ENCODE assay signal across 10 cellular contexts in genomic region chr1:99005142-99005491, GRCh38. TPM values are rescaled to one million over a fixed set of nuclear protein-coding genes. Genes with fewer than 3 reads are reported as not detected.
A peak's percentile ranks its signal among the peaks of the same experiment; 100 is the strongest.
DNase-seq lines count a peak whose midpoint lies in the region; ATAC-seq lines count a peak whose summit lies in the region.
"Had no signal": no experiment of that assay in that cellular context is flagged by ENCODE, and none has a peak within 500 bp of the region (broad histone marks: within the 10 kb centered on the region; RNA-seq: fewer than 3 reads in every experiment).

No MANE protein-coding gene starts in this region.

- H3K9me3 ChIP-seq in iPS-18a (ENCODE audit: control insufficient read depth, low read depth, low read length), result no peaks in the 10 kb centered on the region
- H3K9me3 ChIP-seq in stomach smooth muscle (ENCODE audit: control insufficient read depth in 2 of 2, low read length in 2 of 2), result no peaks in the 10 kb centered on the region

- CTCF ChIA-PET in activated CD4-positive, alpha-beta T cell treated with anti-CD3 and anti-CD28 coated beads for 36 hours (lab: Charles Lee), result interaction anchor here (1.1 kb wide), 1 partner anchor 11 kb away, joined by 4 read pairs; no protein-coding TSS in a partner anchor

- no peak for ATAC-seq in activated CD4-positive, alpha-beta T cell treated with anti-CD3 and anti-CD28 coated beads for 36 hours
- ATAC-seq in GM21360 (IDR thresholded peaks at IDR 0.05; ENCODE audit: unreplicated experiment), result no peak

- peaks cover 25% of the 10 kb centered on the region for H3K27me3 ChIP-seq in iPS-18a (ENCODE audit: control insufficient read depth, insufficient read depth, low read length)
- peaks cover 21 to 26% of the 10 kb centered on the region in 2 donors for H3K27me3 ChIP-seq in stomach smooth muscle (ENCODE audit: control insufficient read depth in 1 of 2, insufficient read depth in 2 of 2, low read length in 2 of 2)
- H3K27me3 ChIP-seq: BLaER1 treated with 17β-estradiol and CSF1 and Interleukin-3, amounts not matched to agents 10 nM and 100 nM had no signal

- intact Hi-C loops in activated CD4-positive, alpha-beta T cell treated with anti-CD3 and anti-CD28 coated beads for 36 hours (cut with DNase I, micrococcal nuclease), result no loop called here

- H3K4me1 ChIP-seq in iPS-18a (ENCODE audit: control insufficient read depth, low read depth, low read length), result peaks cover 7% of the 10 kb centered on the region
- H3K4me1 ChIP-seq in stomach smooth muscle (ENCODE audit: control insufficient read depth, insufficient read depth, low read length), result no peaks in the 10 kb centered on the region
- H3K4me1 ChIP-seq: BLaER1 treated with 17β-estradiol and CSF1 and Interleukin-3, amounts not matched to agents 10 nM and 100 nM had no signal

- H3K4me3 ChIP-seq in iPS-18a (ENCODE audit: low read length), result peak overlapping the region; percentile 74
- peak overlapping the region; percentile 37 to 50 for H3K4me3 ChIP-seq in stomach smooth muscle (ENCODE audit: low read length in 2 of 2)
- H3K4me3 ChIP-seq: BLaER1 treated with 17β-estradiol and CSF1 and Interleukin-3, amounts not matched to agents 10 nM and 100 nM had no signal

- no peak overlapping the region for H3K27ac Mint-ChIP-seq in activated CD4-positive, alpha-beta T cell treated with anti-CD3 and anti-CD28 coated beads for 36 hours
- H3K27ac Mint-ChIP-seq in activated naive CD8-positive, alpha-beta T cell treated with anti-CD3 and anti-CD28 coated beads for 36 hours, result no peak overlapping the region

- peaks cover 4% of the 10 kb centered on the region for H3K4me1 Mint-ChIP-seq in activated CD4-positive, alpha-beta T cell treated with anti-CD3 and anti-CD28 coated beads for 36 hours
- H3K4me1 Mint-ChIP-seq in activated naive CD8-positive, alpha-beta T cell treated with anti-CD3 and anti-CD28 coated beads for 36 hours, result peaks cover 5% of the 10 kb centered on the region

- H3K36me3 ChIP-seq in iPS-18a (ENCODE audit: control insufficient read depth, low read depth, low read length) (no peaks in the 10 kb centered on the region), stomach smooth muscle (ENCODE audit: control insufficient read depth in 2 of 2, insufficient read depth in 2 of 2, low read length in 2 of 2) (no peaks in the 10 kb centered on the region)
- H3K36me3 ChIP-seq: BLaER1 treated with 17β-estradiol and CSF1 and Interleukin-3, amounts not matched to agents 10 nM and 100 nM had no signal

- H3K4me3 Mint-ChIP-seq in activated CD4-positive, alpha-beta T cell treated with anti-CD3 and anti-CD28 coated beads for 36 hours, result peak overlapping the region; percentile 52
- H3K4me3 Mint-ChIP-seq in activated naive CD8-positive, alpha-beta T cell treated with anti-CD3 and anti-CD28 coated beads for 36 hours, result peak overlapping the region; percentile 47

- peaks cover 34% of the 10 kb centered on the region for H3K27me3 Mint-ChIP-seq in activated CD4-positive, alpha-beta T cell treated with anti-CD3 and anti-CD28 coated beads for 36 hours
- peaks cover 65% of the 10 kb centered on the region for H3K27me3 Mint-ChIP-seq in activated naive CD8-positive, alpha-beta T cell treated with anti-CD3 and anti-CD28 coated beads for 36 hours

- no peaks in the 10 kb centered on the region for H3K36me3 Mint-ChIP-seq in activated CD4-positive, alpha-beta T cell treated with anti-CD3 and anti-CD28 coated beads for 36 hours (ENCODE audit: low read depth)
- H3K36me3 Mint-ChIP-seq in activated naive CD8-positive, alpha-beta T cell treated with anti-CD3 and anti-CD28 coated beads for 36 hours, result no peaks in the 10 kb centered on the region

- DNase-seq in activated CD4-positive, alpha-beta T cell treated with anti-CD3 and anti-CD28 coated beads for 36 hours, result no peak
- DNase-seq in activated CD4-positive, alpha-beta T cell treated with anti-CD3 and anti-CD28 coated beads, Interleukin-2, amount 50 U/mL, for 4 hours, result no peak
- DNase-seq in activated naive CD8-positive, alpha-beta T cell treated with anti-CD3 and anti-CD28 coated beads for 36 hours, result peak; percentile 3
- no peak for DNase-seq in hippocampal formation (lab: John Stamatoyannopoulos, UW)
- DNase-seq in hepatic stellate cell (ENCODE audit: low spot score), result no peak

- no peak overlapping the region for H3K27ac ChIP-seq in iPS-18a (ENCODE audit: low read length)
- H3K27ac ChIP-seq in stomach smooth muscle (ENCODE audit: low read length), result no peak overlapping the region
- H3K27ac ChIP-seq: BLaER1 treated with 17β-estradiol and CSF1 and Interleukin-3, amounts not matched to agents 10 nM and 100 nM; VCaP had no signal

- H3K9me3 Mint-ChIP-seq in activated CD4-positive, alpha-beta T cell treated with anti-CD3 and anti-CD28 coated beads for 36 hours (ENCODE audit: low read depth), result no peaks in the 10 kb centered on the region
- no peaks in the 10 kb centered on the region for H3K9me3 Mint-ChIP-seq in activated naive CD8-positive, alpha-beta T cell treated with anti-CD3 and anti-CD28 coated beads for 36 hours

- POLR2A ChIA-PET in activated CD4-positive, alpha-beta T cell treated with anti-CD3 and anti-CD28 coated beads for 36 hours (lab: Charles Lee), result no interaction called here

- H3K9ac ChIP-seq in iPS-18a (ENCODE audit: low read length) (no peak overlapping the region), stomach smooth muscle (ENCODE audit: low read length in 2 of 2) (no peak overlapping the region)
- H3K9ac ChIP-seq: BLaER1 treated with 17β-estradiol and CSF1 and Interleukin-3, amounts not matched to agents 10 nM and 100 nM had no signal

RNA-seq across cellular contexts. Expression of gene PLPPR5, which starts 0.5 kb away (rescaled TPM):
- not detected for total RNA-seq in activated CD4-positive, alpha-beta T cell treated with anti-CD3 and anti-CD28 coated beads for 36 hours
- not detected for total RNA-seq in activated naive CD8-positive, alpha-beta T cell treated with anti-CD3 and anti-CD28 coated beads for 36 hours
